1 cellular context compared by ENCODE assay signal in the genomic region with DNA sequence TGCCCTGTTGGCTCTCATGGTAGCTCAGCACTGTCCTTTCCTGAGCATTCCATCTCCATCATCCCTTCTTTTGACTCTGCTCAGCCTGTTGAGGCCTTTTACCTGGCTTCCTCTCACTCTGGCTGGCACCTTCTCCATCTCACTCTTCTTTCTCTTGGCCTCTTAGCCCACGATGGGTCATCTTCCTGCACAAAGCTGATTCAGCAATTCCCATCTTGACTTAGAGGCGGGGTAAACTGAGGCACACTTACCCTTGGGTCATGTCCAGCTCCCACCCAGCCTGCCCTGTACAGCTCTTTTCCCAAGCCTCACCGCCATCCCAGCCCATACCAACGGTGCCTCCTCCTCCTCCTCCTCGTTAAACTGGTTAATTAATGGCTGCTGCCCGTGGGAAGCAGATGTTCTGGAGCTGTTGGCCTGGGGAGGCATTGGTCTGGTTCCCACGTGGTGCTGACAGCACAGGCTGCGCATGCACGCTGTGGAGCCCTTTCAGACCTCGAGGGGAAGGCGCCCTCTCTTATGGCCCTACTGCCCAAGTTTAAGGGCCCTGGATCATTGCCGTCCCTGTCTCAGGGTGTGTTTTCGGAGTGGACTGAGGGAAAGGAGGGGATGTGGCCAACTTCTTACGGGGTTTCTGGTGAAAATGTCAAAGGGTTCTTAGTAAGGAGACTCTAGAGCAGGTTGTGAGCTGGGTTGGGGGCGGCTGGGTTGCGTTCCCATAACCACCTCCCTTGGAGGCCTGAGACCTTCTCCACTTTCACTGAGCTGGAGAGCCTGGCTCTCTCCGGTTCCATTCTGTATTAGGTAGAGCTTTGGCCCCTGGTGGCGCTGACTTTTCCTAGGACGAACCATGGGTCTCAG.
TF ChIP-seq lines count a peak whose summit lies in the region.

No MANE protein-coding gene starts in this region.

TF ChIP-seq in GM23338, 12 proteins besides CTCF, POLR2A, EP300 and RAD21:
- TF ChIP-seq EZH2phosphoT487 (IDR thresholded peaks at IDR 0.05; ENCODE audit: unreplicated experiment) (no peak), ZNF331 (CRISPR knock-in tag; IDR thresholded peaks at IDR 0.05; ENCODE audit: low read depth) (no peak), POLR2AphosphoS5 (IDR thresholded peaks at IDR 0.05; ENCODE audit: low read depth) (no peak), CREB1 (CRISPR knock-in tag; IDR thresholded peaks at IDR 0.05; ENCODE audit: low read depth) (no peak), ZNF114 (CRISPR knock-in tag; IDR thresholded peaks at IDR 0.05) (no peak), EZH2 (IDR thresholded peaks at IDR 0.05; ENCODE audit: low read depth, unreplicated experiment) (peak; percentile 39), JUNB (IDR thresholded peaks at IDR 0.05; ENCODE audit: unreplicated experiment) (no peak), STAT1 (IDR thresholded peaks at IDR 0.05; ENCODE audit: unreplicated experiment) (no peak)
- TF ChIP-seq, protein P1, sequence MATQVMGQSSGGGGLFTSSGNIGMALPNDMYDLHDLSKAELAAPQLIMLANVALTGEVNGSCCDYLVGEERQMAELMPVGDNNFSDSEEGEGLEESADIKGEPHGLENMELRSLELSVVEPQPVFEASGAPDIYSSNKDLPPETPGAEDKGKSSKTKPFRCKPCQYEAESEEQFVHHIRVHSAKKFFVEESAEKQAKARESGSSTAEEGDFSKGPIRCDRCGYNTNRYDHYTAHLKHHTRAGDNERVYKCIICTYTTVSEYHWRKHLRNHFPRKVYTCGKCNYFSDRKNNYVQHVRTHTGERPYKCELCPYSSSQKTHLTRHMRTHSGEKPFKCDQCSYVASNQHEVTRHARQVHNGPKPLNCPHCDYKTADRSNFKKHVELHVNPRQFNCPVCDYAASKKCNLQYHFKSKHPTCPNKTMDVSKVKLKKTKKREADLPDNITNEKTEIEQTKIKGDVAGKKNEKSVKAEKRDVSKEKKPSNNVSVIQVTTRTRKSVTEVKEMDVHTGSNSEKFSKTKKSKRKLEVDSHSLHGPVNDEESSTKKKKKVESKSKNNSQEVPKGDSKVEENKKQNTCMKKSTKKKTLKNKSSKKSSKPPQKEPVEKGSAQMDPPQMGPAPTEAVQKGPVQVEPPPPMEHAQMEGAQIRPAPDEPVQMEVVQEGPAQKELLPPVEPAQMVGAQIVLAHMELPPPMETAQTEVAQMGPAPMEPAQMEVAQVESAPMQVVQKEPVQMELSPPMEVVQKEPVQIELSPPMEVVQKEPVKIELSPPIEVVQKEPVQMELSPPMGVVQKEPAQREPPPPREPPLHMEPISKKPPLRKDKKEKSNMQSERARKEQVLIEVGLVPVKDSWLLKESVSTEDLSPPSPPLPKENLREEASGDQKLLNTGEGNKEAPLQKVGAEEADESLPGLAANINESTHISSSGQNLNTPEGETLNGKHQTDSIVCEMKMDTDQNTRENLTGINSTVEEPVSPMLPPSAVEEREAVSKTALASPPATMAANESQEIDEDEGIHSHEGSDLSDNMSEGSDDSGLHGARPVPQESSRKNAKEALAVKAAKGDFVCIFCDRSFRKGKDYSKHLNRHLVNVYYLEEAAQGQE (IDR thresholded peaks at IDR 0.05; ENCODE audit: unreplicated experiment), result no peak
